29 cellular contexts compared by ENCODE assay signal in the genomic region with DNA sequence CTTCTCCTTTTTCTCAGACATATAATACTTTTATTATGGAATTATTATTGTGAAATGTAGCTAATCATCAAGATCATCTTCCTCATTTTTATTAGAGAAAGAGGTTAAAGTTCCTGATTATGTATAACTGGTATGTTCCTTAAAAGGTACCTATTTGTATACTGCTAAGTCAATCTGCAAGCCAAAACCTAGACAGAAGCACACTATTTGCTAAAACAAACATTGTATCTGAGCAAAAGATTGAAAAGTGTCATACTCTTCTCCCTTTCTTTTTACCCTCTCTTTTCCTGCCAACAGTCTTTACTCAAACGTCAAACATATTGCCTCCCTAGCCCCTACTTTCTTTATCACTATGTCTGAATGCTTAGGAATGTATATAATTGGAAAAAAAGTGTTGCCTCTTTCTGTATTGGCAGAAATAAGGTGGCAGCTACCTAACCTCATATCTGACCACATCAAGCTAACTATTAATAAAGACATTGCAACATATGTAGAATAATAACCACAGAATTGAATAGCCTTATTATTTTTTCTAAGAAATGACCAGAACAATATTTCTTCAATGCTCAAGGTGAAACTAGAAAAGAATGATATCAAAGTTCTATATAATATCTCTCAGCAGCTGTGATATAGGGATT. TPM values are rescaled to one million over a fixed set of nuclear protein-coding genes. Genes with fewer than 3 reads are reported as not detected.
A peak's percentile ranks its signal among the peaks of the same experiment; 100 is the strongest.
DNase-seq lines count a peak whose midpoint lies in the region; ATAC-seq and TF ChIP-seq lines count a peak whose summit lies in the region.
"Had no signal": no experiment of that assay in that cellular context is flagged by ENCODE, and none has a peak within 500 bp of the region (broad histone marks: within the 10 kb centered on the region; RNA-seq: fewer than 3 reads in every experiment).

No MANE protein-coding gene starts in this region.

- CTCF ChIA-PET in PC-9 (lab: Charles Lee) = interaction anchor here (0.5 to 0.6 kb wide), 2 partner anchors 67 to 634 kb away, joined by 9 to 11 read pairs; no protein-coding TSS in a partner anchor

- ATAC-seq in natural killer cell = no peak
- no peak for ATAC-seq in natural killer cell treated with Interleukin-12 subunit alpha and Interleukin-12 subunit beta and Interleukin-15 and Interleukin-18, amount 100 ng/mL, for 72 hours
- ATAC-seq in HG02884 (IDR thresholded peaks at IDR 0.05; ENCODE audit: unreplicated experiment) = no peak
- ATAC-seq: gastrocnemius medialis, pancreas had no signal

- H3K36me3 Mint-ChIP-seq in natural killer cell = no peaks in the 10 kb centered on the region
- no peaks in the 10 kb centered on the region for H3K36me3 Mint-ChIP-seq in natural killer cell treated with Interleukin-12 subunit alpha and Interleukin-12 subunit beta and Interleukin-15 and Interleukin-18, amount 100 ng/mL, for 72 hours
- peaks cover 0 to 3% (median 0%) of the 10 kb centered on the region in 3 donors for H3K36me3 Mint-ChIP-seq in immature natural killer cell

- H3K4me2 ChIP-seq in PC-9 = no peak overlapping the region

- H3K4me1 Mint-ChIP-seq in natural killer cell (peaks cover 27 to 35% of the 10 kb centered on the region in 2 donors), immature natural killer cell (peaks cover 47 to 69% of the 10 kb centered on the region in 2 donors)
- peaks cover 24 to 31% of the 10 kb centered on the region in 2 donors for H3K4me1 Mint-ChIP-seq in natural killer cell treated with Interleukin-12 subunit alpha and Interleukin-12 subunit beta and Interleukin-15 and Interleukin-18, amount 100 ng/mL, for 72 hours (ENCODE audit: low read depth in 2 of 2)
- H3K4me1 Mint-ChIP-seq: endodermal cell had no signal

- 0 out of 2 replicates have a peak overlapping the region, but pooled peaks have one; percentile 19 for H3K27ac ChIP-seq in PC-9
- H3K27ac ChIP-seq: coronary artery, esophagus squamous epithelium, gastrocnemius medialis, GM23248, pancreas, right atrium auricular region had no signal

- no peak overlapping the region for H2AFZ ChIP-seq in PC-9
- H2AFZ ChIP-seq: GM23248 had no signal

- TF ChIP-seq CTCF in natural killer cell (IDR thresholded peaks at IDR 0.05) (no peak), PC-9 (conservative IDR thresholded peaks at IDR 0.05) (no peak)

- no peaks in the 10 kb centered on the region for H3K9me2 ChIP-seq in PC-9 (ENCODE audit: insufficient read depth)

- intact Hi-C loops in natural killer cell (cut with micrococcal nuclease) (no loop called here), PC-9 (cut with micrococcal nuclease; ENCODE audit: unreplicated experiment) (no loop called here), cardiac septum (cut with DNase I) (no loop called here)

- no peaks in the 10 kb centered on the region for H3K9me3 ChIP-seq in PC-9 (ENCODE audit: insufficient read depth, low read depth)
- H3K9me3 ChIP-seq: esophagus squamous epithelium, gastrocnemius medialis, pancreas, right atrium auricular region had no signal

- peaks cover 99% of the 10 kb centered on the region for H3K79me2 ChIP-seq in PC-9 (ENCODE audit: low read depth)

- H4K20me1 ChIP-seq in PC-9 (ENCODE audit: insufficient read depth) = peaks cover 84% of the 10 kb centered on the region

- no peaks in the 10 kb centered on the region for H3K27me3 Mint-ChIP-seq in natural killer cell (ENCODE audit: low read depth in 2 of 2)
- no peaks in the 10 kb centered on the region for H3K27me3 Mint-ChIP-seq in natural killer cell treated with Interleukin-12 subunit alpha and Interleukin-12 subunit beta and Interleukin-15 and Interleukin-18, amount 100 ng/mL, for 72 hours
- peaks cover 0 to 2% (median 0%) of the 10 kb centered on the region in 3 donors for H3K27me3 Mint-ChIP-seq in immature natural killer cell (ENCODE audit: low read depth in 3 of 3)
- H3K27me3 Mint-ChIP-seq: type B pancreatic cell had no signal

- no peak overlapping the region for H3K4me3 ChIP-seq in PC-9
- H3K4me3 ChIP-seq: coronary artery, esophagus squamous epithelium, gastrocnemius medialis, GM23248, lung, pancreas, right atrium auricular region had no signal

- H3K4me1 ChIP-seq in PC-9 (replicated peaks; ENCODE audit: insufficient read depth) = no peaks in the 10 kb centered on the region

- H3K4me3 Mint-ChIP-seq in natural killer cell (no peak overlapping the region), immature natural killer cell (peak overlapping the region in 1 of 5 donors; percentile 11)
- H3K4me3 Mint-ChIP-seq in natural killer cell treated with Interleukin-12 subunit alpha and Interleukin-12 subunit beta and Interleukin-15 and Interleukin-18, amount 100 ng/mL, for 72 hours = no peak overlapping the region
- H3K4me3 Mint-ChIP-seq: endodermal cell, type B pancreatic cell had no signal

- H3K9me3 Mint-ChIP-seq in natural killer cell (no peaks in the 10 kb centered on the region), immature natural killer cell (no peaks in the 10 kb centered on the region)
- no peaks in the 10 kb centered on the region for H3K9me3 Mint-ChIP-seq in natural killer cell treated with Interleukin-12 subunit alpha and Interleukin-12 subunit beta and Interleukin-15 and Interleukin-18, amount 100 ng/mL, for 72 hours
- H3K9me3 Mint-ChIP-seq: endodermal cell, type B pancreatic cell had no signal

- POLR2A ChIA-PET in PC-9 (lab: Charles Lee; ENCODE audit: unreplicated experiment) = no interaction called here

- no peaks in the 10 kb centered on the region for H3K27me3 ChIP-seq in PC-9 (ENCODE audit: insufficient read depth, low read depth)
- H3K27me3 ChIP-seq: esophagus squamous epithelium, gastrocnemius medialis, pancreas, right atrium auricular region had no signal

- H3K27ac Mint-ChIP-seq in natural killer cell = peak overlapping the region; percentile 23 to 76
- H3K27ac Mint-ChIP-seq in natural killer cell treated with Interleukin-12 subunit alpha and Interleukin-12 subunit beta and Interleukin-15 and Interleukin-18, amount 100 ng/mL, for 72 hours = no peak overlapping the region
- peak overlapping the region; percentile 13 to 70 (median 55) for H3K27ac Mint-ChIP-seq in immature natural killer cell
- H3K27ac Mint-ChIP-seq: endodermal cell, type B pancreatic cell had no signal

- DNase-seq in natural killer cell (no peak), PC-9 (no peak), immature natural killer cell (no peak), cardiac septum (ENCODE audit: low spot score) (no peak), COLO829 (ENCODE audit: low spot score) (no peak), superior temporal gyrus (ENCODE audit: extremely low spot score) (no peak)
- no peak for DNase-seq in natural killer cell treated with Interleukin-12 subunit alpha and Interleukin-12 subunit beta and Interleukin-15 and Interleukin-18, amount 100 ng/mL, for 72 hours (ENCODE audit: low spot score)
- DNase-seq: activated CD4-positive, alpha-beta T cell treated with anti-CD3 and anti-CD28 coated beads for 4 hours; activated effector memory CD4-positive, alpha-beta T cell treated with Interleukin-2 at 50 U/mL for 16 hours; C1 segment of cervical spinal cord; DND-41; endodermal cell; esophagus squamous epithelium; gastrocnemius medialis; GM23248; Kasumi-1; NCI-H1048; NCI-H187 treated with DMSO at 0.1 percent for 48 hours; NCI-H2227 treated with DMSO at 0.1 percent for 48 hours; NCI-H82; OCI-M1; pancreas; Right ventricle myocardium superior; stimulated activated CD4-positive, alpha-beta T cell treated with anti-CD3 and anti-CD28 coated beads, Interleukin-4, amount 100 ng/mL, for 4 hours had no signal

- no TSS peak for BruUV-seq in PC-9 (replicated peaks; lab: Mats Ljungman, UMichigan)

- 0 out of 2 replicates have a peak, but pooled peaks cover 6% of the 10 kb centered on the region for H3K36me3 ChIP-seq in PC-9 (ENCODE audit: low read depth)
- H3K36me3 ChIP-seq: esophagus squamous epithelium, gastrocnemius medialis, pancreas, right atrium auricular region had no signal

- peaks cover 30% of the 10 kb centered on the region for H3F3A ChIP-seq in PC-9 (ENCODE audit: insufficient read depth, low read depth)

RNA-seq across cellular contexts. Expression of a gene that starts 18.5 kb away (rescaled TPM):
- total RNA-seq in natural killer cell (10 to 100 TPM; 78.7 to 89.3 (median 81.8) TPM), PC-9 (2021) (146 and 174 TPM in 2 replicates), cardiac septum (63.8 TPM)
- total RNA-seq in natural killer cell treated with Interleukin-12 subunit alpha and Interleukin-12 subunit beta and Interleukin-15 and Interleukin-18, amount 100 ng/mL, for 72 hours = 100 to 1,000 TPM in 1 of 2 donors, 10 to 100 TPM in 1; 73.0 to 114 TPM
- polyA plus RNA-seq in immature natural killer cell = 100 to 1,000 TPM; 173 to 210 (median 188) TPM

RNA-seq across cellular contexts. Expression of a gene that starts 39.5 kb away (rescaled TPM):
- 1 to 10 TPM; 3.8 to 6.4 (median 5.1) TPM for total RNA-seq in natural killer cell
- total RNA-seq in natural killer cell treated with Interleukin-12 subunit alpha and Interleukin-12 subunit beta and Interleukin-15 and Interleukin-18, amount 100 ng/mL, for 72 hours = 1 to 10 TPM; 3.8 to 7.1 TPM
- total RNA-seq in PC-9 (2021) = 66.7 and 77.1 TPM in 2 replicates
- polyA plus RNA-seq in immature natural killer cell = 10 to 100 TPM in 1 of 3 donors, 1 to 10 TPM in 2; 3.2 to 10.8 (median 10.0) TPM
- total RNA-seq in cardiac septum = 2.6 TPM

RNA-seq across cellular contexts. Expression of a gene that starts 43.4 kb away (rescaled TPM):
- 10 to 100 TPM; 19.2 to 26.7 (median 19.7) TPM for total RNA-seq in natural killer cell
- total RNA-seq in natural killer cell treated with Interleukin-12 subunit alpha and Interleukin-12 subunit beta and Interleukin-15 and Interleukin-18, amount 100 ng/mL, for 72 hours = 10 to 100 TPM; 19.7 to 41.2 TPM
- 22.9 and 29.5 TPM in 2 replicates for total RNA-seq in PC-9 (2021)
- 10 to 100 TPM; 11.4 to 22.5 (median 17.0) TPM for polyA plus RNA-seq in immature natural killer cell
- 15.2 TPM for total RNA-seq in cardiac septum

RNA-seq across cellular contexts. Expression of a gene that starts 50.9 kb away (rescaled TPM):
- total RNA-seq in natural killer cell (10 to 100 TPM; 38.0 to 43.8 (median 39.1) TPM), PC-9 (2021) (20.8 and 27.5 TPM in 2 replicates), cardiac septum (25.7 TPM)
- 10 to 100 TPM; 23.7 to 41.3 TPM for total RNA-seq in natural killer cell treated with Interleukin-12 subunit alpha and Interleukin-12 subunit beta and Interleukin-15 and Interleukin-18, amount 100 ng/mL, for 72 hours
- 1 to 10 TPM; 2.1 to 10.0 (median 2.4) TPM for polyA plus RNA-seq in immature natural killer cell

Comparison
In these comparisons a context has a peak if more than half of its experiments do, and no peak if none do; other contexts are left out.
1. H3K27ac Mint-ChIP-seq: peak in natural killer cell (2 of 2) and immature natural killer cell (6 of 6); none in natural killer cell treated with Interleukin-12 subunit alpha and Interleukin-12 subunit beta and Interleukin-15 and Interleukin-18, amount 100 ng/mL, for 72 hours (0 of 2).